Comparison of ENCODE assay signal across 1 cellular context in genomic region chr10:80199828-80200227, GRCh38.
A peak's percentile ranks its signal among the peaks of the same experiment; 100 is the strongest.
TF ChIP-seq lines count a peak whose summit lies in the region.

No MANE protein-coding gene starts in this region.

TF ChIP-seq in HepG2, 621 proteins besides CTCF, POLR2A, EP300 and RAD21 (continued from another document):
- TF ChIP-seq REST (IDR thresholded peaks at IDR 0.05; ENCODE audit: borderline replicate concordance in 1 of 2, low read depth in 1 of 2, low read length in 2 of 2) (no peak), KDM5A (IDR thresholded peaks at IDR 0.05; ENCODE audit: borderline replicate concordance, low read length) (no peak), ZBTB33 (CRISPR knock-in tag; IDR thresholded peaks at IDR 0.05) (peak; percentile 84), JUND (CRISPR knock-in tag; IDR thresholded peaks at IDR 0.05) (no peak)
